ENCODE assay signal across 14 cellular contexts in the genomic region with DNA sequence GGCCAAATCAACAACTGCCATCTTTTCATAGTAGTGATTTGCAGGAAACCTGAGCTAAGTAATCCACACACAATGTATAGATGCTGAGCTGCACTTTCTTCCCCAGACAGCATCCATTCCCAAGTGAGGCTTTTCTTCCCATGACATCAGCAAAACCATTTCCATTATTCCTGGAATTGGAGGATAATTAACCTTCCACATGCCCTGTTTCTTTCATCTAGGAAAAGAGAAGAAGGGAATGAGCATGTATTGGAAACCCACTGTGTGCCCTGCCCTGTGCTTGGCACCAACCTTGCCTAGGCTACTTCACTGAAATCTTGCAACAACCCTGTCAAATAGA.
"Had no signal": no experiment of that assay in that cellular context is flagged by ENCODE, and none has a peak within 500 bp of the region (broad histone marks: within the 10 kb centered on the region; RNA-seq: fewer than 3 reads in every experiment).

No MANE protein-coding gene starts in this region.

- ATAC-seq: stimulated activated naive CD8-positive, alpha-beta T cell treated with anti-CD3 and anti-CD28 coated beads, Interleukin-15, Interleukin-2, amounts not matched to agents 100 U/mL and 50 U/mL, for 24 hours; T-helper 17 cell had no signal

- H3K9me3 ChIP-seq: thyroid gland had no signal

- H3K27ac Mint-ChIP-seq: activated CD4-positive, alpha-beta memory T cell treated with anti-CD3 and anti-CD28 coated beads for 36 hours; activated naive CD8-positive, alpha-beta T cell treated with anti-CD3 and anti-CD28 coated beads for 36 hours; progenitor cell of endocrine pancreas; T-helper 17 cell had no signal

- H3K27me3 ChIP-seq: heart right ventricle, thyroid gland had no signal

- DNase-seq: activated CD4-positive, alpha-beta memory T cell treated with anti-CD3 and anti-CD28 coated beads for 36 hours; activated CD4-positive, alpha-beta T cell treated with anti-CD3 and anti-CD28 coated beads for 48 hours; activated naive CD4-positive, alpha-beta T cell treated with Interleukin-2 at 50 U/mL for 16 hours; activated naive CD8-positive, alpha-beta T cell treated with anti-CD3 and anti-CD28 coated beads for 36 hours; activated T-cell treated with anti-CD3 and anti-CD28 coated beads, Interleukin-2, amount 50 U/mL, for 48 hours; heart right ventricle; left colon; mesendoderm; naive B cell; stimulated activated CD4-positive, alpha-beta T cell treated with anti-CD3 and anti-CD28 coated beads, Interleukin-4, amount 100 ng/mL, for 4 hours; stimulated activated naive CD8-positive, alpha-beta T cell treated with anti-CD3 and anti-CD28 coated beads, Interleukin-15, Interleukin-2, amounts not matched to agents 100 U/mL and 50 U/mL, for 24 hours; T-helper 17 cell had no signal

- H3K36me3 ChIP-seq: heart right ventricle, thyroid gland had no signal

- H3K4me1 Mint-ChIP-seq: activated naive CD8-positive, alpha-beta T cell treated with anti-CD3 and anti-CD28 coated beads for 36 hours; T-helper 17 cell had no signal

- H3K36me3 Mint-ChIP-seq: activated CD4-positive, alpha-beta memory T cell treated with anti-CD3 and anti-CD28 coated beads for 36 hours; activated naive CD8-positive, alpha-beta T cell treated with anti-CD3 and anti-CD28 coated beads for 36 hours; naive B cell had no signal

- H3K4me3 Mint-ChIP-seq: activated CD4-positive, alpha-beta memory T cell treated with anti-CD3 and anti-CD28 coated beads for 36 hours; activated naive CD8-positive, alpha-beta T cell treated with anti-CD3 and anti-CD28 coated beads for 36 hours; T-helper 17 cell had no signal

- H3K9me3 Mint-ChIP-seq: activated CD4-positive, alpha-beta memory T cell treated with anti-CD3 and anti-CD28 coated beads for 36 hours; activated naive CD8-positive, alpha-beta T cell treated with anti-CD3 and anti-CD28 coated beads for 36 hours; naive B cell had no signal

- H3K27ac ChIP-seq: thyroid gland had no signal

- H3K4me3 ChIP-seq: heart right ventricle, thyroid gland had no signal

- H3K27me3 Mint-ChIP-seq: progenitor cell of endocrine pancreas had no signal
